1 cellular context compared by ENCODE assay signal in the genomic region with DNA sequence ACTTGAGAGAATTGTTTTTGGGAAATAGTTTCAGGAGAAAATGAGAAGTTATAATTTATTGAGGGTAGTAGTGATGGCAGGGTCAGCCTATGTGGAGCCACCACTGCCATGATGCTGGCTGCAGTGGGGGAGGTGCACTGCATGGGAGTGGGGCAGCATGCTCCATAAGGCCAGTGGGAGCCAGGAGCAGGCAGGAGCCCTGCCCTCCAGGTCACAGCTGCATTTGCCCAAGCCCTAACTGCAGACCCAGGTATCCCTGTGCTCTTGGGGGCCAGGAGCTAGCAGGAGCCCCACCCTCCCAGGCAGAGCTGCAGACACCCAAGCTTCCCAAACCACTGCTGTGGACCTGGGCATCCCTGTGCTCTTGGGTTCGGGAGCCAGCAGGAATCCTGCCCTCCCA.
TF ChIP-seq lines count a peak whose summit lies in the region.

No MANE protein-coding gene starts in this region.

TF ChIP-seq in WTC11, 78 proteins besides CTCF, POLR2A, EP300 and RAD21 (continued from another document):
- TF ChIP-seq, protein P1, sequence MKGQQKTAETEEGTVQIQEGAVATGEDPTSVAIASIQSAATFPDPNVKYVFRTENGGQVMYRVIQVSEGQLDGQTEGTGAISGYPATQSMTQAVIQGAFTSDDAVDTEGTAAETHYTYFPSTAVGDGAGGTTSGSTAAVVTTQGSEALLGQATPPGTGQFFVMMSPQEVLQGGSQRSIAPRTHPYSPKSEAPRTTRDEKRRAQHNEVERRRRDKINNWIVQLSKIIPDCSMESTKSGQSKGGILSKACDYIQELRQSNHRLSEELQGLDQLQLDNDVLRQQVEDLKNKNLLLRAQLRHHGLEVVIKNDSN (CRISPR knock-in tag; IDR thresholded peaks at IDR 0.05) = no peak
